13 cellular contexts compared by ENCODE assay signal in the genomic region with DNA sequence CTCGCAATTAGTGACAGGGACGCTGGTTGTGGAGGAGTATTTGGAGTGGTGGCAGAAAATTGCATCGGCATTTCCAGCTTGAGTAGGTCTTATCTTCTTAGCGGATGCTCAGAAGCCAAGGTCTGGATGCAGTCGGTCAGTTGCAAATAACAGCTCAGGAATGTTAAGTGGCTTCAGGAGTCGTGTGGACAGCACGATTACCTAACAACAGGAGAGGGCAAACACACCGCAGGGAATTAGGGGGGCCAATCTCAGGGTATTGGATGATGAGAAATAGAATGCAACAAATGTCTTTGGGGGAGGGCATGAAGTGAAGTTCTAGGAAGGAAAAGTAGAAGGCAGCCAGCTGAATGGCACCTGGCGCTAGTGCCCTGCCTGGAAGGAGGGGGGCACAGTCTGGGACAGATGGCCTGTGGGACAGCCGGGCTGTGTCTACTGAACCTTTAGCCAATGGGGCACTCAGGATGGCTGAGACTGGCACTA. TPM values are rescaled to one million over a fixed set of nuclear protein-coding genes. Genes with fewer than 3 reads are reported as not detected.
A peak's percentile ranks its signal among the peaks of the same experiment; 100 is the strongest.
DNase-seq lines count a peak whose midpoint lies in the region; ATAC-seq and TF ChIP-seq lines count a peak whose summit lies in the region.
"Had no signal": no experiment of that assay in that cellular context is flagged by ENCODE, and none has a peak within 500 bp of the region (broad histone marks: within the 10 kb centered on the region; RNA-seq: fewer than 3 reads in every experiment).

No MANE protein-coding gene starts in this region.

- WGBS in tibial nerve, 2 donors, result 74 to 75% methylated on average over 10 of the region's 10 CpGs

- no peak for TF ChIP-seq EP300 in tibial nerve (IDR thresholded peaks at IDR 0.05)

- no peak for ATAC-seq in GM21515 (IDR thresholded peaks at IDR 0.05; ENCODE audit: unreplicated experiment)

- no peak overlapping the region; the same call in 1 of the 2 replicates for H3K4me3 ChIP-seq in HUES6 (ENCODE audit: low read depth, low read length)
- H3K4me3 ChIP-seq in iPS-20b (ENCODE audit: low read length), result peak overlapping the region; percentile 47; the same call in 1 of the 2 replicates
- no peak overlapping the region for H3K4me3 ChIP-seq in tibial nerve
- H3K4me3 ChIP-seq: BLaER1, GM23248 had no signal

- H3K4me1 ChIP-seq in HUES6 (ENCODE audit: control insufficient read depth, insufficient read depth, low read length) (peaks cover 46% of the 10 kb centered on the region), iPS-20b (ENCODE audit: insufficient read depth, low read length) (peaks cover 20% of the 10 kb centered on the region), tibial nerve (no peaks in the 10 kb centered on the region)

- TF ChIP-seq CTCF in tibial nerve (IDR thresholded peaks at IDR 0.05), result no peak

- no peak overlapping the region for H3K9ac ChIP-seq in HUES6 (ENCODE audit: low read length)
- peak overlapping the region; percentile 26; the same call in 1 of the 2 replicates for H3K9ac ChIP-seq in iPS-20b (ENCODE audit: low read depth, low read length)
- H3K9ac ChIP-seq: BLaER1, GM23248 had no signal

- no peaks in the 10 kb centered on the region for H3K27me3 ChIP-seq in HUES6 (ENCODE audit: control insufficient read depth, insufficient read depth, low read length)
- peaks cover 8% of the 10 kb centered on the region; the same call in 1 of the 2 replicates for H3K27me3 ChIP-seq in iPS-20b (ENCODE audit: insufficient read depth, low read length)
- H3K27me3 ChIP-seq in tibial nerve, result no peaks in the 10 kb centered on the region
- H3K27me3 ChIP-seq: BLaER1 had no signal

- no peaks in the 10 kb centered on the region for H3K36me3 ChIP-seq in HUES6 (ENCODE audit: control insufficient read depth, insufficient read depth, low read length)
- H3K36me3 ChIP-seq in iPS-20b (ENCODE audit: insufficient read depth, low read depth, low read length), result no peaks in the 10 kb centered on the region
- peaks cover 0 to 15% (median 0%) of the 10 kb centered on the region in 3 donors for H3K36me3 ChIP-seq in tibial nerve

- DNase-seq in cerebellar cortex (ENCODE audit: low spot score), result peak; percentile 85
- DNase-seq in renal cortical epithelial cell (ENCODE audit: low read depth), result peak; percentile 49
- DNase-seq in tibial nerve (ENCODE audit: low spot score in 2 of 2), result no peak
- DNase-seq in effector CD4-positive, alpha-beta T cell, result no peak
- DNase-seq: activated CD4-positive, alpha-beta memory T cell treated with anti-CD3 and anti-CD28 coated beads for 36 hours; GM23248; NCI-H2029; SHP77 had no signal

- H3K27ac ChIP-seq in HUES6 (ENCODE audit: low read depth, low read length) (0 out of 2 replicates have a peak overlapping the region, but pooled peaks have one; percentile 9), iPS-20b (ENCODE audit: low read length) (no peak overlapping the region), tibial nerve (no peak overlapping the region)
- H3K27ac ChIP-seq: BLaER1, GM23248 had no signal

- no peaks in the 10 kb centered on the region for H3K9me3 ChIP-seq in HUES6 (ENCODE audit: control insufficient read depth, insufficient read depth, low read depth, low read length)
- H3K9me3 ChIP-seq in iPS-20b (ENCODE audit: insufficient read depth, low read depth, low read length), result no peaks in the 10 kb centered on the region
- no peaks in the 10 kb centered on the region for H3K9me3 ChIP-seq in tibial nerve
- H3K9me3 ChIP-seq: BLaER1 had no signal

- TF ChIP-seq POLR2A in tibial nerve (IDR thresholded peaks at IDR 0.05), result no peak

RNA-seq across cellular contexts. Expression of a gene that starts 11.8 kb away (rescaled TPM):
- total RNA-seq in renal cortical epithelial cell (4.7 and 21.2 TPM in 2 replicates), tibial nerve (1 to 10 TPM; 2.4 to 9.2 (median 6.5) TPM)
- total RNA-seq: glomerular endothelial cell, GM23248 had no signal

Comparison
In these comparisons a context has a peak if more than half of its experiments do, and no peak if none do; other contexts are left out.
1. DNase-seq: peak in cerebellar cortex (single experiment) and renal cortical epithelial cell (single experiment); none in tibial nerve (0 of 2) and effector CD4-positive, alpha-beta T cell (single experiment).